ENCODE assay signal across 8 cellular contexts in the genomic region with DNA sequence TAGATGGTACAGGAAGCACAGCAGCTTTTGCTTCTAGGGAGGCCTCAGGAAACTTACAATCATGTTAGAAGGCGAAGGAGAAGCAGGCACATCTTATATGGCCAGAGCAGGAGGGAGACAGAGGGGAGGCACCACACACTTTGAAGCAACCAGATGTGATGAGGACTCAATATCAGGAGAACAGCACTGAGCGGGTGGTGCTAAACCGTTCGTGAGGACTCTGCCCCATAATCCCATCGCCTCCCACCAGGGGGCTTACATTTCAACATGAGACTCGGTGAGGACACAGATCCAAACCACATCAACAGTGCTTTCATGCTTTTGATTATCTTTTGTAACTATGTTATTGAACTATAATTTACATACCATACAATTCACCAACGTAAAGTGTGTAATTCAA. TPM values are rescaled to one million over a fixed set of nuclear protein-coding genes. Genes with fewer than 3 reads are reported as not detected.
A peak's percentile ranks its signal among the peaks of the same experiment; 100 is the strongest.
DNase-seq lines count a peak whose midpoint lies in the region; ATAC-seq and TF ChIP-seq lines count a peak whose summit lies in the region.

No MANE protein-coding gene starts in this region.

- ATAC-seq in GM21786 (IDR thresholded peaks at IDR 0.05; ENCODE audit: unreplicated experiment) (no peak), HG03457 (IDR thresholded peaks at IDR 0.05; ENCODE audit: unreplicated experiment) (no peak)

- peak; percentile 12 for TF ChIP-seq CTCF in fibroblast of the aortic adventitia (IDR thresholded peaks at IDR 0.05; ENCODE audit: insufficient read depth, low read length)

- no peak overlapping the region for H3K4me3 ChIP-seq in fibroblast of the aortic adventitia (ENCODE audit: low read depth, low read length)

- DNase-seq in NCI-H82 (lab: John Stamatoyannopoulos, UW), result peak; percentile 55
- no peak for DNase-seq in NCI-H82 treated with DMSO at 0.1 percent for 48 hours (lab: John Stamatoyannopoulos, UW; ENCODE audit: unreplicated experiment)
- peak; percentile 25 to 30 for DNase-seq in activated CD4-positive, alpha-beta T cell treated with anti-CD3 and anti-CD28 coated beads for 4 hours
- DNase-seq in fibroblast of the aortic adventitia (ENCODE audit: low read depth), result peak; percentile 17
- peak; percentile 6 to 65 (median 24) for DNase-seq in stimulated activated naive CD4-positive, alpha-beta T cell (lab: John Stamatoyannopoulos, UW)
- DNase-seq in NCI-H187 treated with DMSO at 0.1 percent for 48 hours (lab: John Stamatoyannopoulos, UW), result no peak

RNA-seq across cellular contexts. Expression of a gene that starts 7.6 kb away (rescaled TPM):
- 12.8 and 16.7 TPM in 2 replicates for total RNA-seq in fibroblast of the aortic adventitia (ENCODE audit: low replicate concordance)

RNA-seq across cellular contexts. Expression of a gene that starts 31.2 kb away (rescaled TPM):
- 30.6 and 41.9 TPM in 2 replicates for total RNA-seq in fibroblast of the aortic adventitia (ENCODE audit: low replicate concordance)

RNA-seq across cellular contexts. Expression of a gene that starts 44.9 kb away (rescaled TPM):
- total RNA-seq in fibroblast of the aortic adventitia (ENCODE audit: low replicate concordance), result 12.7 and 14.1 TPM in 2 replicates

Comparison
In these comparisons a context has a peak if more than half of its experiments do, and no peak if none do; other contexts are left out.
1. DNase-seq: peak in NCI-H82 (single experiment), activated CD4-positive, alpha-beta T cell treated with anti-CD3 and anti-CD28 coated beads for 4 hours (2 of 2), fibroblast of the aortic adventitia (single experiment) and stimulated activated naive CD4-positive, alpha-beta T cell (6 of 6); none in NCI-H82 treated with DMSO at 0.1 percent for 48 hours (single experiment) and NCI-H187 treated with DMSO at 0.1 percent for 48 hours (single experiment).